Comparison of ENCODE assay signal across 19 cellular contexts in genomic region chr3:104606812-104607211, GRCh38.
A peak's percentile ranks its signal among the peaks of the same experiment; 100 is the strongest.
DNase-seq lines count a peak whose midpoint lies in the region; ATAC-seq, FAIRE-seq and TF ChIP-seq lines count a peak whose summit lies in the region.
"Had no signal": no experiment of that assay in that cellular context is flagged by ENCODE, and none has a peak within 500 bp of the region (broad histone marks: within the 10 kb centered on the region; RNA-seq: fewer than 3 reads in every experiment).

No MANE protein-coding gene starts in this region.

- H2AFZ ChIP-seq in HepG2 (ENCODE audit: low read length) (no peak overlapping the region), neural cell (ENCODE audit: low read depth, low read length) (no peak overlapping the region)
- H2AFZ ChIP-seq: PC-9 had no signal

- BruUV-seq in HepG2 (replicated peaks; lab: Mats Ljungman, UMichigan) = no TSS peak

- TF ChIP-seq POLR2A in HepG2 (IDR thresholded peaks at IDR 0.05; ENCODE audit: insufficient read depth in 1 of 2, low read depth in 2 of 2, low read length in 2 of 2) (no peak), right lobe of liver (IDR thresholded peaks at IDR 0.05) (no peak)

- no peak for TF ChIP-seq RAD21 in HepG2 (CRISPR knock-in tag; IDR thresholded peaks at IDR 0.05)
- no peak for TF ChIP-seq RAD21 in neural cell (conservative IDR thresholded peaks at IDR 0.05)

- H3K79me2 ChIP-seq in HepG2 (ENCODE audit: insufficient read depth, low read length) (no peaks in the 10 kb centered on the region), neural cell (replicated peaks; ENCODE audit: insufficient read depth, low read length) (no peaks in the 10 kb centered on the region)

- TF ChIP-seq EP300 in HepG2 (IDR thresholded peaks at IDR 0.05; ENCODE audit: low read depth in 2 of 2, low read length in 2 of 2) (peak in 1 of 2 experiments; percentile 58; a peak in 2 of 4 replicates), HepG2 (CRISPR knock-in tag; IDR thresholded peaks at IDR 0.05; ENCODE audit: borderline replicate concordance) (no peak), neural cell (conservative IDR thresholded peaks at IDR 0.05; ENCODE audit: poor library complexity, severe bottlenecking) (no peak)

- H3K9me3 Mint-ChIP-seq in activated CD4-positive, alpha-beta T cell treated with anti-CD3 and anti-CD28 coated beads for 36 hours (ENCODE audit: low read depth) = no peaks in the 10 kb centered on the region
- H3K9me3 Mint-ChIP-seq: CD8-positive, alpha-beta T cell; T-helper 1 cell treated with Interleukin-12 subunit alpha and Interleukin-12 subunit beta and Interleukin-4 antibody, amounts not matched to agents 30 μg/mL and 1 μg/mL, for 36 hours had no signal

- no peak overlapping the region for H3K4me3 Mint-ChIP-seq in activated CD4-positive, alpha-beta T cell treated with anti-CD3 and anti-CD28 coated beads for 36 hours
- H3K4me3 Mint-ChIP-seq: CD8-positive, alpha-beta T cell; T-helper 1 cell treated with Interleukin-12 subunit alpha and Interleukin-12 subunit beta and Interleukin-4 antibody, amounts not matched to agents 30 μg/mL and 1 μg/mL, for 36 hours had no signal

- H3K27me3 Mint-ChIP-seq in activated CD4-positive, alpha-beta T cell treated with anti-CD3 and anti-CD28 coated beads for 36 hours = peaks cover 3% of the 10 kb centered on the region

- H3K27me3 ChIP-seq in HepG2 (ENCODE audit: control insufficient read depth in 1 of 2, insufficient read depth in 2 of 2, low read length in 2 of 2) (no peaks in the 10 kb centered on the region), right lobe of liver (no peaks in the 10 kb centered on the region), neural cell (ENCODE audit: insufficient read depth, low read depth, low read length) (no peaks in the 10 kb centered on the region)

- TF ChIP-seq CTCF in HepG2 (CRISPR knock-in tag; IDR thresholded peaks at IDR 0.05) (no peak), right lobe of liver (IDR thresholded peaks at IDR 0.05) (no peak), neural cell (IDR thresholded peaks at IDR 0.05; ENCODE audit: poor library complexity, severe bottlenecking) (no peak)

- H3K4me2 ChIP-seq in HepG2 (ENCODE audit: low read depth, low read length) = no peak overlapping the region
- no peak overlapping the region for H3K4me2 ChIP-seq in neural cell (ENCODE audit: low read length)
- H3K4me2 ChIP-seq: KMS-11, PC-9 had no signal

- intact Hi-C loops in HepG2 (cut with micrococcal nuclease; ENCODE audit: unreplicated experiment) (loop anchor here (1.0 kb wide), 1 partner anchor 11 kb away; no protein-coding TSS in a partner anchor), right lobe of liver (cut with DNase I) (no loop called here)
- intact Hi-C loops in activated CD4-positive, alpha-beta T cell treated with anti-CD3 and anti-CD28 coated beads for 36 hours (cut with DNase I, micrococcal nuclease) = no loop called here

- DNase-seq in HepG2 (ENCODE audit: low spot score) = peak; percentile 53
- no peak for DNase-seq in right lobe of liver
- DNase-seq in SW480 (ENCODE audit: low spot score) = peak; percentile 84
- no peak for DNase-seq in NCI-H1694 treated with DMSO at 0.1 percent for 48 hours (lab: John Stamatoyannopoulos, UW)
- DNase-seq in activated CD4-positive, alpha-beta T cell treated with anti-CD3 and anti-CD28 coated beads for 36 hours = no peak
- DNase-seq: CD8-positive, alpha-beta T cell; DMS79 treated with DMSO at 0.1 percent for 48 hours; GOT3; NCI-H1092 treated with DMSO at 0.1 percent for 48 hours; NCI-H187; NCI-H2227 treated with DMSO at 0.1 percent for 48 hours; NCI-H524 treated with DMSO at 0.1 percent for 48 hours; PC-9 had no signal

- H3K9ac ChIP-seq in HepG2 (ENCODE audit: insufficient read depth, low read depth, low read length) (no peak overlapping the region), neural cell (ENCODE audit: low read length) (no peak overlapping the region)
- H3K9ac ChIP-seq: KMS-11 had no signal

- POLR2A ChIA-PET in HepG2 (lab: Yijun Ruan, JAX) = interaction anchor here (1.1 kb wide), 1 partner anchor 896 kb away, joined by 3 read pairs; no protein-coding TSS in a partner anchor
- POLR2A ChIA-PET in activated CD4-positive, alpha-beta T cell treated with anti-CD3 and anti-CD28 coated beads for 36 hours (lab: Charles Lee) = no interaction called here

- ATAC-seq in HepG2 = peak; percentile 55
- ATAC-seq in right lobe of liver = no peak
- ATAC-seq in HG03342 (IDR thresholded peaks at IDR 0.05; ENCODE audit: unreplicated experiment) = no peak
- no peak for ATAC-seq in GM21825 (IDR thresholded peaks at IDR 0.05; ENCODE audit: unreplicated experiment)
- ATAC-seq in activated CD4-positive, alpha-beta T cell treated with anti-CD3 and anti-CD28 coated beads for 36 hours = no peak
- ATAC-seq: CD8-positive, alpha-beta T cell had no signal

- no peaks in the 10 kb centered on the region for H3K9me2 ChIP-seq in neural cell (ENCODE audit: insufficient read depth, low read length)

- H3K4me3 ChIP-seq in HepG2 (replicated peaks in 1 of 3; ENCODE audit: insufficient read depth in 1 of 3, low read depth in 2 of 3, low read length in 3 of 3) (no peak overlapping the region), right lobe of liver (no peak overlapping the region), neural cell (ENCODE audit: low read length) (no peak overlapping the region)
- H3K4me3 ChIP-seq: PC-9 had no signal

- no peaks in the 10 kb centered on the region for H3K4me1 Mint-ChIP-seq in activated CD4-positive, alpha-beta T cell treated with anti-CD3 and anti-CD28 coated beads for 36 hours

- H3K4me1 ChIP-seq in HepG2 (ENCODE audit: insufficient read depth, low read length) (peaks cover 10% of the 10 kb centered on the region), right lobe of liver (no peaks in the 10 kb centered on the region)

- H4K20me1 ChIP-seq in HepG2 (ENCODE audit: insufficient read depth, low read length) = no peaks in the 10 kb centered on the region
- H4K20me1 ChIP-seq in neural cell (ENCODE audit: insufficient read depth) = no peaks in the 10 kb centered on the region

- WGBS in HepG2 (ENCODE audit: low lambda C conversion rate) = 2% methylated on average over 2 of the region's 2 CpGs
- WGBS in right lobe of liver (ENCODE audit: insufficient coverage, low coverage, low lambda C conversion rate, missing lambda C conversion rate) = 15% methylated on average over 2 of the region's 2 CpGs

- no peaks in the 10 kb centered on the region for H3K36me3 Mint-ChIP-seq in activated CD4-positive, alpha-beta T cell treated with anti-CD3 and anti-CD28 coated beads for 36 hours (ENCODE audit: low read depth)
- H3K36me3 Mint-ChIP-seq: CD8-positive, alpha-beta T cell had no signal

- in situ Hi-C loops in HepG2 (cut with HindIII; ENCODE audit: extremely low pct_ligation_motif_present, low pct_unique_long_range_greater_than_20kb) = loop anchor here (25.0 kb wide), 2 partner anchors 755 to 905 kb away; partner anchors contain the start of gene ALCAM

- H3F3A ChIP-seq in neural cell (ENCODE audit: insufficient read depth, low read length, poor library complexity, severe bottlenecking) = no peaks in the 10 kb centered on the region

- no peak for FAIRE-seq in HepG2 (lab: Jason Lieb, UNC)
- FAIRE-seq: A204.1 had no signal

- CTCF ChIA-PET in HepG2 (lab: Yijun Ruan, JAX; ENCODE audit: low intra/inter-chr PET ratio, low total read pairs) = no interaction called here
- CTCF ChIA-PET in activated CD4-positive, alpha-beta T cell treated with anti-CD3 and anti-CD28 coated beads for 36 hours (lab: Charles Lee) = interaction anchor here (0.7 kb wide), 1 partner anchor 9 kb away, joined by 3 read pairs; no protein-coding TSS in a partner anchor

- H3K27ac ChIP-seq in HepG2 (ENCODE audit: extremely low read length, insufficient read depth, low read length) (no peak overlapping the region), right lobe of liver (no peak overlapping the region), neural cell (ENCODE audit: low read length) (no peak overlapping the region)
- H3K27ac ChIP-seq: KMS-11, PC-9 had no signal

- H3K36me3 ChIP-seq in HepG2 (replicated peaks in 1 of 2; ENCODE audit: control insufficient read depth in 1 of 2, insufficient read depth in 2 of 2, low read length in 2 of 2) (no peaks in the 10 kb centered on the region), right lobe of liver (no peaks in the 10 kb centered on the region), neural cell (ENCODE audit: insufficient read depth, low read length) (no peaks in the 10 kb centered on the region)

- no peak overlapping the region for H3K27ac Mint-ChIP-seq in activated CD4-positive, alpha-beta T cell treated with anti-CD3 and anti-CD28 coated beads for 36 hours
- H3K27ac Mint-ChIP-seq: CD8-positive, alpha-beta T cell; T-helper 1 cell treated with Interleukin-12 subunit alpha and Interleukin-12 subunit beta and Interleukin-4 antibody, amounts not matched to agents 30 μg/mL and 1 μg/mL, for 36 hours had no signal

- H3K9me3 ChIP-seq in HepG2 (ENCODE audit: low read length) (no peaks in the 10 kb centered on the region), right lobe of liver (no peaks in the 10 kb centered on the region), neural cell (ENCODE audit: low read length) (no peaks in the 10 kb centered on the region)

TF ChIP-seq in HepG2, 621 proteins besides CTCF, POLR2A, EP300 and RAD21 (continues in another document):
- TF ChIP-seq KLF15 (CRISPR knock-in tag; IDR thresholded peaks at IDR 0.05; ENCODE audit: borderline replicate concordance) (no peak), PLRG1 (conservative IDR thresholded peaks at IDR 0.05) (no peak), CBFB (CRISPR knock-in tag; IDR thresholded peaks at IDR 0.05) (peak; percentile 95), SALL2 (CRISPR knock-in tag; IDR thresholded peaks at IDR 0.05) (no peak)

TF ChIP-seq in neural cell, 6 proteins besides CTCF, POLR2A, EP300 and RAD21:
- peak; percentile 20 for TF ChIP-seq POLR2AphosphoS5 (IDR thresholded peaks at IDR 0.05)
- no peak for TF ChIP-seq EZH2 (IDR thresholded peaks at IDR 0.05; ENCODE audit: borderline replicate concordance, insufficient read depth, low read length, poor library complexity, severe bottlenecking)

Comparison
In these comparisons a context has a peak if more than half of its experiments do, and no peak if none do; other contexts are left out.
1. DNase-seq: peak in HepG2 (single experiment) and SW480 (single experiment); none in right lobe of liver (0 of 3), NCI-H1694 treated with DMSO at 0.1 percent for 48 hours (single experiment) and activated CD4-positive, alpha-beta T cell treated with anti-CD3 and anti-CD28 coated beads for 36 hours (single experiment).